ENCODE assay signal across 26 cellular contexts in the genomic region with DNA sequence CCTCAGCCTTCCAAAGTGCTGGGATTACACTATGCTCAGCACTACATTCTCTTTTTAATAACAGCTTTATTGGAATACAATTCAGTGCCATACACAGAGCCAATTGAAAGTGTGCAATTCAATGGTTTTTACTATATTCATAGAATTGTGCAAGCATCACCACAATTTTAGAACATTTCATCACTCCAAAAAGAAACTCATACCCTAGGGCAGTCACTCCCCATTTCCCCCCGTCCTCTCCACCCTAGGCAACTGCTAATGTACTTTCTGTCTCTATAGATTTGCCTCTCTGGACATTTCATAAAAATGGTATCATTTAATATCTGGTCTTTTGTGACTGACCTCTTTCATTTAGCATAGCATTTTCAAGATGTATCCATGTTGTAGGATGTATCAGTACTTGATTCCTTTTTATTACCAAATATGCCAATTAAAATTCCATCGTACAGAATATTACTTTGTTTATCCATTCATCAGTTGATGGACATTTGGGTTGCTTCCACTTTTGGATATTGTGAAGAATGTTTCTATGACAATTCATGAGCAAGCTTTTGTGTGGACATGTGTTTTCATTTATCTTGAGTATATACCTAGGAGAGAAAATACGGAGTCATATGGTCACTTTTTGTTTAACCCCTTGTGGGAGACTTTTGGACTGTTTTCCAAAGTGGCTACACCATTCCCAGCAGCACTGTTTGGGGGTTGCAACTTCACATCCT. TPM values are rescaled to one million over a fixed set of nuclear protein-coding genes. Genes with fewer than 3 reads are reported as not detected.
A peak's percentile ranks its signal among the peaks of the same experiment; 100 is the strongest.
DNase-seq lines count a peak whose midpoint lies in the region; ATAC-seq and TF ChIP-seq lines count a peak whose summit lies in the region.
"Had no signal": no experiment of that assay in that cellular context is flagged by ENCODE, and none has a peak within 500 bp of the region (broad histone marks: within the 10 kb centered on the region; RNA-seq: fewer than 3 reads in every experiment).

No MANE protein-coding gene starts in this region.

- TF ChIP-seq CTCF in NB4 (IDR thresholded peaks at IDR 0.05; ENCODE audit: low read depth, low read length) = no peak
- TF ChIP-seq CTCF in nephron (IDR thresholded peaks at IDR 0.05; ENCODE audit: unreplicated experiment in 3 of 3) = no peak

- H3K4me3 ChIP-seq in GM23248 (no peak overlapping the region), NB4 (ENCODE audit: low read depth, low read length) (no peak overlapping the region)
- H3K4me3 ChIP-seq: K562, ovary, spleen had no signal

- DNase-seq in GM23248 = peak; percentile 46
- peak; percentile 74 for DNase-seq in NB4 (ENCODE audit: low read depth)
- DNase-seq in brain pericyte (ENCODE audit: low read depth, low spot score) = peak; percentile 50
- no peak for DNase-seq in midbrain (lab: John Stamatoyannopoulos, UW)
- no peak for DNase-seq in central memory CD4-positive, alpha-beta T cell
- DNase-seq in HEK293T (ENCODE audit: extremely low spot score) = no peak
- DNase-seq: activated CD4-positive, alpha-beta memory T cell treated with anti-CD3 and anti-CD28 coated beads for 36 hours; activated CD4-positive, CD25-positive, alpha-beta regulatory T cell; activated CD8-positive, alpha-beta memory T cell treated with anti-CD3 and anti-CD28 coated beads, Interleukin-2, amount 50 U/mL, for 48 hours; CD4-positive, alpha-beta T cell; effector CD8-positive, alpha-beta T cell; erythroblast; islet precursor cell; MM.1S; NCI-H1694; NCI-H524; ovary; spleen; stimulated activated CD4-positive, alpha-beta T cell treated with anti-CD3 and anti-CD28 coated beads, Interleukin-4, amount 100 ng/mL, for 24 hours; stimulated activated naive B cell treated with anti-CD40 and anti-IgM and Interleukin-4, amounts not matched to agents 10 μg/mL and 1 μg/mL and 100 μg/mL, for 72 hours had no signal

- peaks cover 24% of the 10 kb centered on the region for H3F3A ChIP-seq in GM23248 (ENCODE audit: insufficient read depth)

- H3K79me2 ChIP-seq in GM23248 (ENCODE audit: insufficient read depth) = no peaks in the 10 kb centered on the region

- H3K4me2 ChIP-seq in GM23248 (ENCODE audit: unreplicated experiment) = no peak overlapping the region

- H3K27me3 ChIP-seq in GM23248 (replicated peaks; ENCODE audit: insufficient read depth) = no peaks in the 10 kb centered on the region
- H3K27me3 ChIP-seq: ovary, spleen had no signal

- H4K20me1 ChIP-seq in GM23248 (ENCODE audit: insufficient read depth) = no peaks in the 10 kb centered on the region

- H3K9me3 Mint-ChIP-seq in nephron = no peaks in the 10 kb centered on the region
- H3K9me3 Mint-ChIP-seq: activated CD4-positive, alpha-beta memory T cell treated with anti-CD3 and anti-CD28 coated beads for 36 hours; activated T-helper 2 cell treated with anti-CD3 and anti-CD28 coated beads, Interferon-gamma antibody, Interleukin-2, Interleukin-4, amounts not matched to agents 10 μg/mL and 5 μg/mL and 100 μg/mL, durations not matched to agents 14 hours and 24 hours and 36 hours; CD4-positive, alpha-beta T cell; natural killer cell treated with Interleukin-12 subunit alpha and Interleukin-12 subunit beta and Interleukin-15 and Interleukin-18, amount 100 ng/mL, for 72 hours; stimulated activated naive B cell treated with anti-CD40 and anti-IgM and Interleukin-4, amounts not matched to agents 10 μg/mL and 1 μg/mL and 100 μg/mL, for 72 hours had no signal

- no peak for ATAC-seq in GM18502 (IDR thresholded peaks at IDR 0.05; ENCODE audit: poor library complexity, unreplicated experiment)
- ATAC-seq: K562; natural killer cell treated with Interleukin-12 subunit alpha and Interleukin-12 subunit beta and Interleukin-15 and Interleukin-18, amount 100 ng/mL, for 72 hours; stimulated activated naive B cell treated with anti-CD40 and anti-IgM and Interleukin-4, amounts not matched to agents 10 μg/mL and 1 μg/mL and 100 μg/mL, for 72 hours had no signal

- CTCF ChIA-PET in HEK293T (lab: Yijun Ruan, JAX) = no interaction called here

- POLR2A ChIA-PET in HEK293T (lab: Yijun Ruan, JAX) = no interaction called here

- H3K27me3 Mint-ChIP-seq in nephron (ENCODE audit: low read depth) = peaks cover 3% of the 10 kb centered on the region
- H3K27me3 Mint-ChIP-seq: activated CD4-positive, alpha-beta memory T cell treated with anti-CD3 and anti-CD28 coated beads for 36 hours; activated naive CD8-positive, alpha-beta T cell; CD4-positive, alpha-beta T cell; stimulated activated naive B cell treated with anti-CD40 and anti-IgM and Interleukin-4, amounts not matched to agents 10 μg/mL and 1 μg/mL and 100 μg/mL, for 72 hours had no signal

- 4 to 5% methylated on average over 3 of the region's 3 CpGs for WGBS in GM23248 (ENCODE audit: low coverage in 1 of 2, low lambda C conversion rate in 2 of 2, missing lambda C conversion rate in 2 of 2), 2 experiments

- no peaks in the 10 kb centered on the region for H3K36me3 Mint-ChIP-seq in nephron (ENCODE audit: low read depth)
- H3K36me3 Mint-ChIP-seq: activated CD4-positive, alpha-beta memory T cell treated with anti-CD3 and anti-CD28 coated beads for 36 hours; activated naive CD8-positive, alpha-beta T cell; natural killer cell treated with Interleukin-12 subunit alpha and Interleukin-12 subunit beta and Interleukin-15 and Interleukin-18, amount 100 ng/mL, for 72 hours; stimulated activated naive B cell treated with anti-CD40 and anti-IgM and Interleukin-4, amounts not matched to agents 10 μg/mL and 1 μg/mL and 100 μg/mL, for 72 hours had no signal

- no peak for TF ChIP-seq POLR2A in NB4 (IDR thresholded peaks at IDR 0.05; ENCODE audit: extremely low read depth, insufficient read length)

- H3K27ac ChIP-seq in GM23248 = peak overlapping the region; percentile 42
- H3K27ac ChIP-seq: ovary, spleen had no signal

- H3K4me3 Mint-ChIP-seq in nephron = no peak overlapping the region
- H3K4me3 Mint-ChIP-seq: activated CD4-positive, alpha-beta memory T cell treated with anti-CD3 and anti-CD28 coated beads for 36 hours; activated naive CD8-positive, alpha-beta T cell; CD4-positive, alpha-beta T cell; natural killer cell treated with Interleukin-12 subunit alpha and Interleukin-12 subunit beta and Interleukin-15 and Interleukin-18, amount 100 ng/mL, for 72 hours; stimulated activated naive B cell treated with anti-CD40 and anti-IgM and Interleukin-4, amounts not matched to agents 10 μg/mL and 1 μg/mL and 100 μg/mL, for 72 hours had no signal

- H3K27ac Mint-ChIP-seq in nephron = peak overlapping the region; percentile 70 to 88 (median 82)
- H3K27ac Mint-ChIP-seq: activated CD4-positive, alpha-beta memory T cell treated with anti-CD3 and anti-CD28 coated beads for 36 hours; activated naive CD8-positive, alpha-beta T cell; activated T-helper 2 cell treated with anti-CD3 and anti-CD28 coated beads, Interferon-gamma antibody, Interleukin-2, Interleukin-4, amounts not matched to agents 10 μg/mL and 5 μg/mL and 100 μg/mL, durations not matched to agents 14 hours and 24 hours and 36 hours; CD4-positive, alpha-beta T cell; stimulated activated naive B cell treated with anti-CD40 and anti-IgM and Interleukin-4, amounts not matched to agents 10 μg/mL and 1 μg/mL and 100 μg/mL, for 72 hours had no signal

- H3K9me3 ChIP-seq in GM23248 (ENCODE audit: low read depth) = no peaks in the 10 kb centered on the region
- H3K9me3 ChIP-seq: ovary, spleen had no signal

- in situ Hi-C loops in GM23248 (cut with MboI) = no loop called here

- H3K4me1 ChIP-seq in GM23248 (ENCODE audit: insufficient read depth) = peaks cover 15% of the 10 kb centered on the region

- no peaks in the 10 kb centered on the region for H3K36me3 ChIP-seq in GM23248 (ENCODE audit: low read depth)
- H3K36me3 ChIP-seq: ovary, spleen had no signal

- no peaks in the 10 kb centered on the region for H3K9me2 ChIP-seq in GM23248 (ENCODE audit: insufficient read depth)

- no peak overlapping the region for H3K9ac ChIP-seq in GM23248

- H3K4me1 Mint-ChIP-seq in nephron = peaks cover 70% of the 10 kb centered on the region

- no peak overlapping the region for H2AFZ ChIP-seq in GM23248

TF ChIP-seq in HEK293T, 16 proteins besides CTCF, POLR2A, EP300 and RAD21:
- TF ChIP-seq ELF4 (IDR thresholded peaks at IDR 0.05) (no peak), FOXA1 (IDR thresholded peaks at IDR 0.05) (no peak), L3MBTL2 (conservative IDR thresholded peaks at IDR 0.05) (no peak), FOXK2 (IDR thresholded peaks at IDR 0.05) (no peak), BHLHE40 (IDR thresholded peaks at IDR 0.05; ENCODE audit: borderline replicate concordance) (no peak), PKNOX1 (IDR thresholded peaks at IDR 0.05) (no peak), ARNT (IDR thresholded peaks at IDR 0.05) (no peak), SP1 (IDR thresholded peaks at IDR 0.05) (no peak), ZNF384 (IDR thresholded peaks at IDR 0.05) (no peak), TARDBP (IDR thresholded peaks at IDR 0.05) (no peak)
TF ChIP-seq in HEK293T: peak in this region for 0.

RNA-seq across cellular contexts. Expression of gene XPNPEP1, which starts 6.3 kb away (rescaled TPM):
- total RNA-seq in GM23248 (2014; rRNA removed; shearing (Covaris generic)) = 108 and 115 TPM in 2 replicates
- polyA plus RNA-seq in GM23248 (2016; fragmentation: Nextera tagmentation; extraction: Ambion mirVana) = 48.1 and 48.2 TPM in 2 replicates

Comparison
In these comparisons a context has a peak if more than half of its experiments do, and no peak if none do; other contexts are left out.
1. DNase-seq: peak in GM23248 (single experiment), NB4 (single experiment) and brain pericyte (single experiment); none in midbrain (single experiment), central memory CD4-positive, alpha-beta T cell (single experiment) and HEK293T (single experiment).